Comparison of ENCODE assay signal across 1 cellular context in genomic region chr1:16675118-16675510, GRCh38. TPM values are rescaled to one million over a fixed set of nuclear protein-coding genes. Genes with fewer than 3 reads are reported as not detected.
"Had no signal": no experiment of that assay in that cellular context is flagged by ENCODE, and none has a peak within 500 bp of the region (broad histone marks: within the 10 kb centered on the region; RNA-seq: fewer than 3 reads in every experiment).

No MANE protein-coding gene starts in this region.

RNA-seq across cellular contexts. Expression of gene RNU1-3, which starts 8.4 kb away (rescaled TPM):
- polyA plus RNA-seq: adipose tissue had no signal
